8 cellular contexts compared by ENCODE assay signal in genomic region chr3:181727122-181728036, GRCh38. TPM values are rescaled to one million over a fixed set of nuclear protein-coding genes. Genes with fewer than 3 reads are reported as not detected.
DNase-seq lines count a peak whose midpoint lies in the region; ATAC-seq and TF ChIP-seq lines count a peak whose summit lies in the region.

No MANE protein-coding gene starts in this region.

- H3K9me3 Mint-ChIP-seq in naive thymus-derived CD4-positive, alpha-beta T cell, result peaks cover 5 to 80% (median 35%) of the 10 kb centered on the region in 11 donors

- peak overlapping the region; percentile 62 to 84 (median 80) for H3K4me3 Mint-ChIP-seq in naive thymus-derived CD4-positive, alpha-beta T cell

- peak overlapping the region; percentile 58 for H3K4me2 ChIP-seq in Karpas-422 (ENCODE audit: low read depth, low read length, poor library complexity, severe bottlenecking)

- H2AFZ ChIP-seq in Karpas-422 (ENCODE audit: low read length), result no peak overlapping the region

- H3K27me3 Mint-ChIP-seq in naive thymus-derived CD4-positive, alpha-beta T cell, result peaks cover 89 to 96% (median 91%) of the 10 kb centered on the region in 5 donors

- H3K4me3 ChIP-seq in A673 (ENCODE audit: low read depth, low read length, poor library complexity, severe bottlenecking) (peak overlapping the region; percentile 16), Karpas-422 (ENCODE audit: low read length) (peak overlapping the region; percentile 54; the same call in 1 of the 2 replicates), coronary artery (peak overlapping the region; percentile 60)
- H3K4me3 ChIP-seq in naive thymus-derived CD4-positive, alpha-beta T cell (ENCODE audit: low read length), result peak overlapping the region; percentile 45

- peaks cover 34% of the 10 kb centered on the region for H3K4me1 ChIP-seq in A673 (ENCODE audit: insufficient read depth, low read length, poor library complexity, severe bottlenecking)
- H3K4me1 ChIP-seq in Karpas-422 (ENCODE audit: low read length), result peaks cover 8% of the 10 kb centered on the region
- H3K4me1 ChIP-seq in naive thymus-derived CD4-positive, alpha-beta T cell (ENCODE audit: control insufficient read depth in 2 of 2, insufficient read depth in 2 of 2, low read length in 2 of 2), result peaks cover 0 to 3% of the 10 kb centered on the region in 2 donors

- H3K36me3 Mint-ChIP-seq in naive thymus-derived CD4-positive, alpha-beta T cell, result peaks cover 0 to 41% (median 12%) of the 10 kb centered on the region in 5 donors

- POLR2A ChIA-PET in A673 (lab: Charles Lee; ENCODE audit: low non-redundant PET), result no interaction called here
- POLR2A ChIA-PET in naive thymus-derived CD4-positive, alpha-beta T cell (lab: Charles Lee), result no interaction called here

- CTCF ChIA-PET in A673 (lab: Charles Lee), result no interaction called here
- CTCF ChIA-PET in naive thymus-derived CD4-positive, alpha-beta T cell (lab: Charles Lee), result no interaction called here

- H4K20me1 ChIP-seq in Karpas-422 (ENCODE audit: insufficient read depth, low read depth, low read length), result no peaks in the 10 kb centered on the region

- H3K9me2 ChIP-seq in Karpas-422 (replicated peaks; ENCODE audit: insufficient read depth, low read length), result no peaks in the 10 kb centered on the region

- H3K79me2 ChIP-seq in Karpas-422 (ENCODE audit: low read length), result no peaks in the 10 kb centered on the region

- no peak for DNase-seq in A673 (ENCODE audit: low spot score)
- DNase-seq in Karpas-422, result no peak
- DNase-seq in coronary artery (ENCODE audit: low spot score), result no peak
- no peak for DNase-seq in naive thymus-derived CD4-positive, alpha-beta T cell
- no peak for DNase-seq in NCI-H2107 treated with DMSO at 0.1 percent for 48 hours (lab: John Stamatoyannopoulos, UW; ENCODE audit: unreplicated experiment)
- no peak for DNase-seq in SHP77 treated with DMSO at 0.1 percent for 48 hours (lab: John Stamatoyannopoulos, UW)

- TF ChIP-seq CTCF in A673 (conservative IDR thresholded peaks at IDR 0.05; ENCODE audit: low read depth, low read length) (no peak), coronary artery (IDR thresholded peaks at IDR 0.05) (no peak)

- peak overlapping the region; percentile 36; the same call in 1 of the 2 replicates for H3K9ac ChIP-seq in Karpas-422 (ENCODE audit: low read length)

- H3K27me3 ChIP-seq in A673 (replicated peaks; ENCODE audit: insufficient read depth, low read depth, low read length, poor library complexity) (no peaks in the 10 kb centered on the region), Karpas-422 (ENCODE audit: low read length) (no peaks in the 10 kb centered on the region)
- peaks cover 14 to 38% of the 10 kb centered on the region in 2 donors for H3K27me3 ChIP-seq in naive thymus-derived CD4-positive, alpha-beta T cell (ENCODE audit: control insufficient read depth in 2 of 2, insufficient read depth in 2 of 2, low read length in 2 of 2)

- H3K27ac ChIP-seq in A673 (ENCODE audit: low read depth, low read length, poor library complexity, severe bottlenecking) (no peak overlapping the region), Karpas-422 (ENCODE audit: low read length) (no peak overlapping the region), coronary artery (no peak overlapping the region)
- no peak overlapping the region for H3K27ac ChIP-seq in naive thymus-derived CD4-positive, alpha-beta T cell (ENCODE audit: low read depth, low read length)

- H3K36me3 ChIP-seq in A673 (ENCODE audit: insufficient read depth, low read length, poor library complexity, severe bottlenecking) (no peaks in the 10 kb centered on the region), Karpas-422 (ENCODE audit: insufficient read depth, low read length) (no peaks in the 10 kb centered on the region)
- no peaks in the 10 kb centered on the region for H3K36me3 ChIP-seq in naive thymus-derived CD4-positive, alpha-beta T cell (ENCODE audit: control insufficient read depth in 2 of 3, insufficient read depth in 3 of 3, low read length in 3 of 3)

- BruUV-seq in A673 (replicated peaks; lab: Mats Ljungman, UMichigan), result no TSS peak

- no peak for ATAC-seq in naive thymus-derived CD4-positive, alpha-beta T cell
- no peak for ATAC-seq in GM18867 (IDR thresholded peaks at IDR 0.05; ENCODE audit: unreplicated experiment)
- no peak for ATAC-seq in GM18511 (IDR thresholded peaks at IDR 0.05; ENCODE audit: unreplicated experiment)

- H3K9me3 ChIP-seq in A673 (ENCODE audit: low read depth, low read length, poor library complexity, severe bottlenecking) (no peaks in the 10 kb centered on the region), Karpas-422 (ENCODE audit: low read length) (no peaks in the 10 kb centered on the region)
- peaks cover 0 to 5% (median 0%) of the 10 kb centered on the region in 3 experiments for H3K9me3 ChIP-seq in naive thymus-derived CD4-positive, alpha-beta T cell (ENCODE audit: control insufficient read depth in 2 of 3, low read length in 3 of 3)

- intact Hi-C loops in A673 (cut with micrococcal nuclease; ENCODE audit: unreplicated experiment), result no loop called here
- intact Hi-C loops in naive thymus-derived CD4-positive, alpha-beta T cell (cut with micrococcal nuclease), result loop anchor here in 1 of 2 donors (1.0 to 5.0 kb wide), 4 partner anchors 18 to 955 kb away; no protein-coding TSS in a partner anchor

- peak overlapping the region in 2 of 9 donors; percentile 20 to 65 for H3K27ac Mint-ChIP-seq in naive thymus-derived CD4-positive, alpha-beta T cell

- peaks cover 0 to 21% (median 17%) of the 10 kb centered on the region in 7 donors for H3K4me1 Mint-ChIP-seq in naive thymus-derived CD4-positive, alpha-beta T cell

RNA-seq across cellular contexts. Expression of gene SOX2, which starts 15.7 kb away (rescaled TPM):
- total RNA-seq in A673 (2021), result 62.0 and 64.3 TPM in 2 replicates
- 0.51 and 0.63 TPM in 2 replicates for total RNA-seq in Karpas-422 (2014; rRNA removed; shearing (Covaris generic); ENCODE audit: low replicate concordance)
- total RNA-seq in naive thymus-derived CD4-positive, alpha-beta T cell, result not detected
- polyA plus RNA-seq in naive thymus-derived CD4-positive, alpha-beta T cell, result not detected

Comparison
In these comparisons a context has a peak if more than half of its experiments do, and no peak if none do; other contexts are left out.
1. RNA of gene SOX2, which starts 15.7 kb away (total RNA-seq): 62.0 to 64.3 TPM in A673; 0.51 to 0.63 TPM in Karpas-422 and not detected in naive thymus-derived CD4-positive, alpha-beta T cell; every median in the first group is over 10 times any median in the second.
2. Peak in every context shown above with its lines, with median percentiles within 50 percentile points of each other: H3K4me3 ChIP-seq.